Comparison of ENCODE assay signal across 25 cellular contexts in the genomic region with DNA sequence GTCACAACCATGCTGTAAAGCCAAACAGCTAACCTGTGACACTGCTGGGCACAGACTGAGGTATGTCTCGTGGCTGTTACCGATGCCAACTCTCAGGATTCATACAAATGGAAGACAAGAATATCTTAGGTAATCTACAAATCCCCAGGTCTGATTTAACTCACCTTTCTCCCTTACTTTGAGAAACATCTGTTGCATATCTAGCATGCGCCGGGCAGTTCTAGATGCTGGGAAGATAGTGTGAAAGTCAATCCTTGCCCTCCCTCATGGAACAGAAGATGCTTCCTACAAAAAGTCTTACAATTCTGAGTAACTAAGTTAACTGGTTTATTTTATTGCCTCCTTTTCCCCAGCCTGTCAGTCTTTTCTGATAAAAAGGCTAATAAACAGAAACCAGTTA.
DNase-seq lines count a peak whose midpoint lies in the region; ATAC-seq, FAIRE-seq and TF ChIP-seq lines count a peak whose summit lies in the region.
"Had no signal": no experiment of that assay in that cellular context is flagged by ENCODE, and none has a peak within 500 bp of the region (broad histone marks: within the 10 kb centered on the region; RNA-seq: fewer than 3 reads in every experiment).

No MANE protein-coding gene starts in this region.

- H3K4me2 ChIP-seq in osteoblast (ENCODE audit: insufficient read depth, low read length) = peak overlapping the region; percentile 68
- H3K4me2 ChIP-seq: SK-N-SH had no signal

- H3K79me2 ChIP-seq in osteoblast (ENCODE audit: insufficient read depth, low read length) = no peaks in the 10 kb centered on the region

- H3K27ac ChIP-seq in Peyer's patch (peak overlapping the region in 3 of 4 donors; percentile 68 to 88 (median 75)), epithelial cell of prostate (peak overlapping the region; percentile 81), osteoblast (ENCODE audit: low read depth, low read length) (peak overlapping the region; percentile 81)
- H3K27ac ChIP-seq: lower lobe of right lung, thyroid gland had no signal

- TF ChIP-seq CTCF in Peyer's patch (IDR thresholded peaks at IDR 0.05) = no peak
- no peak for TF ChIP-seq CTCF in osteoblast (IDR thresholded peaks at IDR 0.05; ENCODE audit: extremely low read depth, low read depth, low read length)
- TF ChIP-seq CTCF in type B pancreatic cell (conservative IDR thresholded peaks at IDR 0.05) = no peak

- H2AFZ ChIP-seq in osteoblast (ENCODE audit: low read length) = no peak overlapping the region

- H3K9me3 Mint-ChIP-seq in type B pancreatic cell = peaks cover 2% of the 10 kb centered on the region

- H3K4me3 ChIP-seq in Peyer's patch (peak overlapping the region in 1 of 4 donors; percentile 12), osteoblast (ENCODE audit: insufficient read depth, low read length) (no peak overlapping the region)
- H3K4me3 ChIP-seq: lower lobe of right lung, thyroid gland had no signal

- no peaks in the 10 kb centered on the region for H4K20me1 ChIP-seq in osteoblast (ENCODE audit: insufficient read depth, low read length)

- H3K27me3 ChIP-seq in Peyer's patch = no peaks in the 10 kb centered on the region
- H3K27me3 ChIP-seq in osteoblast (ENCODE audit: insufficient read depth, low read length) = no peaks in the 10 kb centered on the region
- H3K27me3 ChIP-seq: right atrium auricular region, thyroid gland had no signal

- H3K36me3 Mint-ChIP-seq in type B pancreatic cell = no peaks in the 10 kb centered on the region
- H3K36me3 Mint-ChIP-seq: activated CD8-positive, alpha-beta memory T cell treated with anti-CD3 and anti-CD28 coated beads, Interleukin-2, amount 10 ng/mL, durations not matched to agents 7 days and 5 days; activated naive CD4-positive, alpha-beta T cell treated with anti-CD3 and anti-CD28 coated beads, Interleukin-2, amount 10 ng/mL, durations not matched to agents 7 days and 5 days; CD4-positive, CD25-positive, alpha-beta regulatory T cell had no signal

- H3K36me3 ChIP-seq in Peyer's patch (no peaks in the 10 kb centered on the region), osteoblast (ENCODE audit: insufficient read depth, low read length) (no peaks in the 10 kb centered on the region)
- H3K36me3 ChIP-seq: lower lobe of right lung, right atrium auricular region, thyroid gland had no signal

- H3K9me3 ChIP-seq in Peyer's patch = no peaks in the 10 kb centered on the region
- no peaks in the 10 kb centered on the region for H3K9me3 ChIP-seq in osteoblast (ENCODE audit: low read depth, low read length)
- H3K9me3 ChIP-seq: lower lobe of right lung, right atrium auricular region, SK-N-SH, thyroid gland had no signal

- DNase-seq in Peyer's patch (no peak), epithelial cell of prostate (ENCODE audit: low read depth, low spot score) (no peak), osteoblast (ENCODE audit: insufficient read length, low spot score, missing footprints) (no peak), type B pancreatic cell (ENCODE audit: extremely low spot score, unreplicated experiment) (no peak), urothelium cell line (ENCODE audit: low spot score) (no peak), SHP77 treated with DMSO at 0.1 percent for 48 hours (lab: John Stamatoyannopoulos, UW) (no peak)
- no peak for DNase-seq in activated naive CD4-positive, alpha-beta T cell treated with anti-CD3 and anti-CD28 coated beads, Interleukin-2, amount 50 U/mL, for 16 hours
- DNase-seq: activated CD4-positive, alpha-beta T cell treated with anti-CD3 and anti-CD28 coated beads for 36 hours; activated CD8-positive, alpha-beta memory T cell treated with anti-CD3 and anti-CD28 coated beads, Interleukin-2, amount 10 ng/mL, durations not matched to agents 7 days and 5 days; activated naive CD4-positive, alpha-beta T cell treated with anti-CD3 and anti-CD28 coated beads, Interleukin-2, amount 10 ng/mL, durations not matched to agents 7 days and 5 days; CD4-positive, CD25-positive, alpha-beta regulatory T cell; lower lobe of right lung; NCI-H1694 treated with DMSO at 0.1 percent for 48 hours; NCI-H526 treated with DMSO at 0.1 percent for 48 hours; occipital lobe; SK-N-SH; stimulated activated CD4-positive, alpha-beta T cell treated with anti-CD3 and anti-CD28 coated beads, Interleukin-15, amount 100 ng/mL, for 24 hours; stimulated activated naive CD8-positive, alpha-beta T cell treated with anti-CD3 and anti-CD28 coated beads, Interleukin-15, Interleukin-2, amounts not matched to agents 100 U/mL and 50 U/mL, for 24 hours; T-helper 17 cell; thyroid gland had no signal

- peak overlapping the region; percentile 89 for H3K27ac Mint-ChIP-seq in type B pancreatic cell
- H3K27ac Mint-ChIP-seq: activated CD4-positive, alpha-beta T cell treated with anti-CD3 and anti-CD28 coated beads for 36 hours; activated CD8-positive, alpha-beta memory T cell treated with anti-CD3 and anti-CD28 coated beads, Interleukin-2, amount 10 ng/mL, durations not matched to agents 7 days and 5 days; activated naive CD4-positive, alpha-beta T cell treated with anti-CD3 and anti-CD28 coated beads, Interleukin-2, amount 10 ng/mL, durations not matched to agents 7 days and 5 days; activated T-helper 1 cell treated with anti-CD3 and anti-CD28 coated beads, Interleukin-12 subunit alpha, Interleukin-12 subunit beta, Interleukin-2, Interleukin-4 antibody, amounts not matched to agents 30 ng/mL and 10 ng/mL and 1 ng/mL, durations not matched to agents 14 hours and 24 hours and 36 hours; CD4-positive, CD25-positive, alpha-beta regulatory T cell; dendritic cell treated with granulocyte-macrophage colony-stimulating factor and Interleukin-4, amounts not matched to agents 40 ng/mL and 50 ng/mL, for 4 days; T-helper 17 cell had no signal

- H3K4me1 ChIP-seq in Peyer's patch = peaks cover 0 to 23% (median 5%) of the 10 kb centered on the region in 4 donors
- H3K4me1 ChIP-seq in osteoblast (ENCODE audit: insufficient read depth, low read length) = peaks cover 52% of the 10 kb centered on the region
- H3K4me1 ChIP-seq: right atrium auricular region, thyroid gland had no signal

- H3K4me1 Mint-ChIP-seq in type B pancreatic cell (ENCODE audit: unreplicated experiment) = peaks cover 29% of the 10 kb centered on the region
- H3K4me1 Mint-ChIP-seq: activated CD4-positive, alpha-beta T cell treated with anti-CD3 and anti-CD28 coated beads for 36 hours; activated CD8-positive, alpha-beta memory T cell treated with anti-CD3 and anti-CD28 coated beads, Interleukin-2, amount 10 ng/mL, durations not matched to agents 7 days and 5 days; activated naive CD4-positive, alpha-beta T cell treated with anti-CD3 and anti-CD28 coated beads, Interleukin-2, amount 10 ng/mL, durations not matched to agents 7 days and 5 days; CD4-positive, CD25-positive, alpha-beta regulatory T cell; T-helper 17 cell had no signal

- TF ChIP-seq POLR2A in Peyer's patch (IDR thresholded peaks at IDR 0.05) = no peak

- H3K4me3 Mint-ChIP-seq in type B pancreatic cell = no peak overlapping the region
- H3K4me3 Mint-ChIP-seq: activated CD4-positive, alpha-beta T cell treated with anti-CD3 and anti-CD28 coated beads for 36 hours; activated CD8-positive, alpha-beta memory T cell treated with anti-CD3 and anti-CD28 coated beads, Interleukin-2, amount 10 ng/mL, durations not matched to agents 7 days and 5 days; activated naive CD4-positive, alpha-beta T cell treated with anti-CD3 and anti-CD28 coated beads, Interleukin-2, amount 10 ng/mL, durations not matched to agents 7 days and 5 days; activated T-helper 1 cell treated with anti-CD3 and anti-CD28 coated beads, Interleukin-12 subunit alpha, Interleukin-12 subunit beta, Interleukin-2, Interleukin-4 antibody, amounts not matched to agents 30 ng/mL and 10 ng/mL and 1 ng/mL, durations not matched to agents 14 hours and 24 hours and 36 hours; CD4-positive, CD25-positive, alpha-beta regulatory T cell; dendritic cell treated with granulocyte-macrophage colony-stimulating factor and Interleukin-4, amounts not matched to agents 40 ng/mL and 50 ng/mL, for 4 days; T-helper 17 cell had no signal

- FAIRE-seq in urothelium cell line (lab: Jason Lieb, UNC) = no peak
- FAIRE-seq: endometrium had no signal

- H3K27me3 Mint-ChIP-seq in type B pancreatic cell = no peaks in the 10 kb centered on the region
- H3K27me3 Mint-ChIP-seq: activated CD4-positive, alpha-beta T cell treated with anti-CD3 and anti-CD28 coated beads for 36 hours; activated CD8-positive, alpha-beta memory T cell treated with anti-CD3 and anti-CD28 coated beads, Interleukin-2, amount 10 ng/mL, durations not matched to agents 7 days and 5 days; activated naive CD4-positive, alpha-beta T cell treated with anti-CD3 and anti-CD28 coated beads, Interleukin-2, amount 10 ng/mL, durations not matched to agents 7 days and 5 days; CD4-positive, CD25-positive, alpha-beta regulatory T cell; dendritic cell treated with granulocyte-macrophage colony-stimulating factor and Interleukin-4, amounts not matched to agents 40 ng/mL and 50 ng/mL, for 4 days; T-helper 17 cell had no signal

- ATAC-seq in HG03280 (IDR thresholded peaks at IDR 0.05; ENCODE audit: unreplicated experiment) = no peak
- ATAC-seq: activated CD4-positive, alpha-beta T cell treated with anti-CD3 and anti-CD28 coated beads for 36 hours; activated CD8-positive, alpha-beta memory T cell treated with anti-CD3 and anti-CD28 coated beads, Interleukin-2, amount 10 ng/mL, durations not matched to agents 7 days and 5 days; lower lobe of right lung; stimulated activated naive CD8-positive, alpha-beta T cell treated with anti-CD3 and anti-CD28 coated beads, Interleukin-15, Interleukin-2, amounts not matched to agents 100 U/mL and 50 U/mL, for 24 hours; T-helper 17 cell had no signal
